8 cellular contexts compared by ENCODE assay signal in the genomic region with DNA sequence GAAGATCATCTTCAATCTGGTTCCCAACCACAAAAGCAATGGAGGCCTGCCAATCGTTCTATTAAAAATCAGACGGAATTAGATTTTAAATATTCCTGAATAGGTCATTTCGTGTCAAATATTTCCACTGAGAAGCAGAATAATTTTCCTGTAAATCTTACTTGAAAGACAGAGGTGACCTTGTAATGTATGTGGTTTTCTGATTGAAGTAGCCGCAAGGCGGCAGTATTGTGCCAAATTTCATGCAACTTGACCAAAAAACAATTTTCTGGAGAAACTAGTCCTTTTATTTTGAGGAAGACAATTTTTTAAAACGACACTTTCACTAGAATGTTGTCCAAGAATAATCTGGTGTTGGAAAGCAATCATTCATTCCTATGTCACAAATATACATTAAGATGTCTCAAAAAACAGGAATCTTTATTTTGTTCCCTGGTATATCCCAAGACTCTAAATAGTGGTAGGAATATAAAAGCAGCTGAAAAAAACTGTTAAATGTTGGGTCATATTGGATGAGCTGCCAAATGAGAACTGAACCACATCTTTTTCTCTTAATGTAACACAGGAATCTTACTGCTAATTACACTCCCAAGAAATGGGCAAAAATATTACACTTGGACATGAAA. TPM values are rescaled to one million over a fixed set of nuclear protein-coding genes. Genes with fewer than 3 reads are reported as not detected.
DNase-seq lines count a peak whose midpoint lies in the region; ATAC-seq and TF ChIP-seq lines count a peak whose summit lies in the region.

No MANE protein-coding gene starts in this region.

- no peak overlapping the region for H3K4me3 Mint-ChIP-seq in type B pancreatic cell

- intact Hi-C loops in dorsolateral prefrontal cortex (cut with DNase I): no loop called here

- no peaks in the 10 kb centered on the region for H3K36me3 Mint-ChIP-seq in type B pancreatic cell

- ATAC-seq in HG02885 (IDR thresholded peaks at IDR 0.05; ENCODE audit: poor library complexity, unreplicated experiment) (peak; percentile 46), HG03135 (IDR thresholded peaks at IDR 0.05; ENCODE audit: unreplicated experiment) (no peak)

- no peak overlapping the region for H3K27ac Mint-ChIP-seq in type B pancreatic cell

- peaks cover 4% of the 10 kb centered on the region for H3K27me3 Mint-ChIP-seq in type B pancreatic cell

- TF ChIP-seq CTCF in dorsolateral prefrontal cortex (IDR thresholded peaks at IDR 0.05 in 54 of 56, conservative IDR thresholded peaks at IDR 0.05 in 2 of 56; ENCODE audit: low read depth in 1 of 56, partially characterized antibody in 56 of 56) (peak; percentile 50 to 83 (median 75)), type B pancreatic cell (conservative IDR thresholded peaks at IDR 0.05) (peak; percentile 91)

- in situ Hi-C loops in Caki2 (cut with HindIII; ENCODE audit: low pct_unique_long_range_greater_than_20kb, low sequenced_read_pairs): no loop called here

- peak; percentile 29 for DNase-seq in Caki2 (ENCODE audit: low read depth)
- peak; percentile 48 for DNase-seq in RPMI7951 (ENCODE audit: low read depth)
- DNase-seq in dorsolateral prefrontal cortex: peak in 7 of 10 donors; percentile 11 to 78 (median 47)
- DNase-seq in lung microvascular endothelial cell (ENCODE audit: low read depth in 2 of 2): peak; percentile 64
- DNase-seq in type B pancreatic cell (ENCODE audit: extremely low spot score, unreplicated experiment): no peak
- no peak for DNase-seq in DMS153 treated with DMSO at 0.1 percent for 48 hours (lab: John Stamatoyannopoulos, UW; ENCODE audit: unreplicated experiment)

- H3K4me1 Mint-ChIP-seq in type B pancreatic cell (ENCODE audit: unreplicated experiment): peaks cover 4% of the 10 kb centered on the region

- H3K4me3 ChIP-seq in dorsolateral prefrontal cortex: no peak overlapping the region

- no peak overlapping the region for H3K27ac ChIP-seq in dorsolateral prefrontal cortex

- peaks cover 0 to 10% (median 0%) of the 10 kb centered on the region in 45 donors for H3K27me3 ChIP-seq in dorsolateral prefrontal cortex

- H3K9me3 Mint-ChIP-seq in type B pancreatic cell: no peaks in the 10 kb centered on the region

RNA-seq across cellular contexts. Expression of a gene that starts 33.6 kb away (rescaled TPM):
- total RNA-seq in Caki2 (2014; rRNA removed; shearing (Covaris generic); ENCODE audit: low replicate concordance): 0.27 and 4.5 TPM in 2 replicates
- total RNA-seq in RPMI7951 (2014; rRNA removed; shearing (Covaris generic)): not detected in 2 replicates
- total RNA-seq in dorsolateral prefrontal cortex (1 to 10 TPM in 76 of 120 experiments, under 1 TPM in 39, not detected in 5; 0.07 to 4.7 (median 1.3) TPM), lung microvascular endothelial cell (not detected in 2 replicates), type B pancreatic cell (ENCODE audit: low replicate concordance) (1.3 and 5.6 TPM in 2 replicates)

Comparison
In these comparisons a context has a peak if more than half of its experiments do, and no peak if none do; other contexts are left out.
1. DNase-seq: peak in Caki2 (single experiment), RPMI7951 (single experiment), dorsolateral prefrontal cortex (7 of 10) and lung microvascular endothelial cell (2 of 2); none in type B pancreatic cell (single experiment) and DMS153 treated with DMSO at 0.1 percent for 48 hours (single experiment).